Comparison of ENCODE assay signal across 8 cellular contexts in genomic region chr7:5423844-5424688, GRCh38. TPM values are rescaled to one million over a fixed set of nuclear protein-coding genes. Genes with fewer than 3 reads are reported as not detected.
A peak's percentile ranks its signal among the peaks of the same experiment; 100 is the strongest.
DNase-seq lines count a peak whose midpoint lies in the region; ATAC-seq, FAIRE-seq and TF ChIP-seq lines count a peak whose summit lies in the region.

No MANE protein-coding gene starts in this region.

- H3K9me3 ChIP-seq in Peyer's patch (no peaks in the 10 kb centered on the region), astrocyte (ENCODE audit: insufficient read depth, low read depth, low read length) (no peaks in the 10 kb centered on the region), osteoblast (ENCODE audit: low read depth, low read length) (no peaks in the 10 kb centered on the region)

- H3K36me3 Mint-ChIP-seq in astrocyte (ENCODE audit: low read depth, unreplicated experiment): peaks cover 1% of the 10 kb centered on the region

- TF ChIP-seq POLR2A in Peyer's patch (IDR thresholded peaks at IDR 0.05) (peak; percentile 68 to 85), GM12892 (IDR thresholded peaks at IDR 0.05; ENCODE audit: low read depth, low read length) (no peak)

- peak overlapping the region; percentile 80 to 98 (median 96) for H3K27ac ChIP-seq in Peyer's patch
- H3K27ac ChIP-seq in astrocyte (ENCODE audit: low read depth, low read length): peak overlapping the region; percentile 90
- peak overlapping the region; percentile 96 for H3K27ac ChIP-seq in osteoblast (ENCODE audit: low read depth, low read length)

- FAIRE-seq in astrocyte (lab: Jason Lieb, UNC) (no peak), GM12892 (lab: Jason Lieb, UNC) (no peak)

- no peak overlapping the region for H2AFZ ChIP-seq in astrocyte (ENCODE audit: low read depth, low read length)
- peak overlapping the region; percentile 72 for H2AFZ ChIP-seq in osteoblast (ENCODE audit: low read length)

- no peaks in the 10 kb centered on the region for H3K9me3 Mint-ChIP-seq in astrocyte (ENCODE audit: unreplicated experiment)

- peak overlapping the region; percentile 92 for H3K27ac Mint-ChIP-seq in astrocyte (ENCODE audit: unreplicated experiment)

- H3K79me2 ChIP-seq in astrocyte (ENCODE audit: insufficient read depth, low read length): peaks cover 89% of the 10 kb centered on the region
- peaks cover 89% of the 10 kb centered on the region for H3K79me2 ChIP-seq in osteoblast (ENCODE audit: insufficient read depth, low read length)

- H3K27me3 Mint-ChIP-seq in astrocyte (ENCODE audit: low read depth, unreplicated experiment): no peaks in the 10 kb centered on the region

- intact Hi-C loops in left cardiac atrium (cut with DNase I): no loop called here

- peaks cover 0 to 66% (median 14%) of the 10 kb centered on the region in 4 donors for H3K4me1 ChIP-seq in Peyer's patch
- peaks cover 25% of the 10 kb centered on the region for H3K4me1 ChIP-seq in astrocyte (ENCODE audit: insufficient read depth, low read length)
- peaks cover 9% of the 10 kb centered on the region for H3K4me1 ChIP-seq in osteoblast (ENCODE audit: insufficient read depth, low read length)

- no peaks in the 10 kb centered on the region for H3K4me1 Mint-ChIP-seq in astrocyte (ENCODE audit: low read depth, unreplicated experiment)

- TF ChIP-seq CTCF in Peyer's patch (IDR thresholded peaks at IDR 0.05) (no peak), astrocyte (IDR thresholded peaks at IDR 0.05; ENCODE audit: insufficient read depth, low read depth, low read length) (no peak), osteoblast (IDR thresholded peaks at IDR 0.05; ENCODE audit: extremely low read depth, low read depth, low read length) (no peak)

- H3K4me3 ChIP-seq in Peyer's patch: peak overlapping the region; percentile 64 to 88 (median 70)
- H3K4me3 ChIP-seq in astrocyte (ENCODE audit: insufficient read depth, low read depth, low read length): peak overlapping the region; percentile 99
- H3K4me3 ChIP-seq in osteoblast (ENCODE audit: insufficient read depth, low read length): peak overlapping the region; percentile 96

- H3K27me3 ChIP-seq in Peyer's patch: no peaks in the 10 kb centered on the region
- no peaks in the 10 kb centered on the region for H3K27me3 ChIP-seq in astrocyte (ENCODE audit: insufficient read depth, low read length)
- no peaks in the 10 kb centered on the region for H3K27me3 ChIP-seq in osteoblast (ENCODE audit: insufficient read depth, low read length)

- DNase-seq in GF-D8 (lab: John Stamatoyannopoulos, UW) (peak; percentile 99), M059J (ENCODE audit: low read depth) (peak; percentile 99), Peyer's patch (peak; percentile 74 to 95 (median 93)), astrocyte (ENCODE audit: low read depth) (peak; percentile 96), left cardiac atrium (peak; percentile 94), osteoblast (ENCODE audit: insufficient read length, low spot score, missing footprints) (peak; percentile 99), GM12892 (ENCODE audit: insufficient read length) (no peak)

- H3K4me3 Mint-ChIP-seq in astrocyte (ENCODE audit: unreplicated experiment): peak overlapping the region; percentile 97

- peak; percentile 26 to 28 for ATAC-seq in left cardiac atrium
- no peak for ATAC-seq in HG03280 (IDR thresholded peaks at IDR 0.05; ENCODE audit: unreplicated experiment)

- peaks cover 38% of the 10 kb centered on the region for H4K20me1 ChIP-seq in astrocyte (ENCODE audit: insufficient read depth, low read length)
- H4K20me1 ChIP-seq in osteoblast (ENCODE audit: insufficient read depth, low read length): peaks cover 18% of the 10 kb centered on the region

- H3K9ac ChIP-seq in astrocyte (ENCODE audit: low read length): peak overlapping the region; percentile 99

- H3K36me3 ChIP-seq in Peyer's patch (no peaks in the 10 kb centered on the region), astrocyte (ENCODE audit: insufficient read depth, low read length) (no peaks in the 10 kb centered on the region), osteoblast (ENCODE audit: insufficient read depth, low read length) (no peaks in the 10 kb centered on the region)

- H3K4me2 ChIP-seq in astrocyte (ENCODE audit: low read length) (peak overlapping the region; percentile 98), osteoblast (ENCODE audit: insufficient read depth, low read length) (peak overlapping the region; percentile 96)

RNA-seq across cellular contexts. Expression of gene TNRC18, which starts 0.4 kb away (rescaled TPM):
- 10.9 and 21.3 TPM in 2 replicates for total RNA-seq in M059J (2014; rRNA removed; shearing (Covaris generic))
- 100 to 1,000 TPM; 112 to 325 (median 211) TPM for total RNA-seq in Peyer's patch
- total RNA-seq in astrocyte: 77.8 and 84.3 TPM in 2 replicates
- total RNA-seq in left cardiac atrium: 10 to 100 TPM; 39.4 to 44.7 TPM
- 61.3 and 83.6 TPM in 2 replicates for total RNA-seq in osteoblast
- polyA plus RNA-seq in GM12892 (2012; ENCODE audit: missing spikeins): 8.6 TPM
